1 cellular context compared by ENCODE assay signal in genomic region chr21:29073222-29074006, GRCh38.
TF ChIP-seq lines count a peak whose summit lies in the region.

TSS of gene CCT8 (minus strand) at chr21:29073648. CDS start at chr21:29073590, 58 bp downstream.

TF ChIP-seq in IMR-90, 13 proteins besides CTCF, POLR2A, EP300 and RAD21:
- no peak for TF ChIP-seq ELK1 (IDR thresholded peaks at IDR 0.05; ENCODE audit: borderline replicate concordance, low read depth, low read length)
- TF ChIP-seq SMC3 (IDR thresholded peaks at IDR 0.05; ENCODE audit: low read depth, low read length), result no peak
- no peak for TF ChIP-seq FOS (IDR thresholded peaks at IDR 0.05; ENCODE audit: low read depth, low read length)
- peak; percentile 19 for TF ChIP-seq RCOR1 (IDR thresholded peaks at IDR 0.05; ENCODE audit: insufficient replicate concordance, low read length)
- peak; percentile 97 for TF ChIP-seq MXI1 (IDR thresholded peaks at IDR 0.05; ENCODE audit: borderline replicate concordance, low read depth, low read length)
- TF ChIP-seq MAZ (IDR thresholded peaks at IDR 0.05; ENCODE audit: borderline replicate concordance, low read depth, low read length), result peak; percentile 96
- TF ChIP-seq BHLHE40 (IDR thresholded peaks at IDR 0.05; ENCODE audit: low read depth, low read length), result peak; percentile 77
- no peak for TF ChIP-seq USF2 (IDR thresholded peaks at IDR 0.05; ENCODE audit: low read depth, low read length)
- no peak for TF ChIP-seq MAFK (IDR thresholded peaks at IDR 0.05; ENCODE audit: low read depth, low read length)
- peak; percentile 94 for TF ChIP-seq CHD1 (IDR thresholded peaks at IDR 0.05; ENCODE audit: low read depth, low read length)
- TF ChIP-seq NFE2L2 (IDR thresholded peaks at IDR 0.05; ENCODE audit: low read depth, low read length), result no peak
